In genomic region chr5:151014680-151015343, GRCh38 we compare ENCODE assay signal across 1 cellular context.
TF ChIP-seq lines count a peak whose summit lies in the region.

No MANE protein-coding gene starts in this region.

TF ChIP-seq in HepG2, 621 proteins besides CTCF, POLR2A, EP300 and RAD21 (continued from another document and continues in another):
- no peak for TF ChIP-seq DDIT3 (CRISPR knock-in tag; IDR thresholded peaks at IDR 0.05)
- TF ChIP-seq SIX1 (CRISPR knock-in tag; IDR thresholded peaks at IDR 0.05; ENCODE audit: borderline replicate concordance): no peak
- peak; percentile 77; the same call in 1 of the 2 replicates for TF ChIP-seq HOXA5 (CRISPR knock-in tag; IDR thresholded peaks at IDR 0.05)
- TF ChIP-seq TMF1 (CRISPR knock-in tag; IDR thresholded peaks at IDR 0.05; ENCODE audit: low read depth): no peak
- no peak for TF ChIP-seq ZFP36L2 (CRISPR knock-in tag; IDR thresholded peaks at IDR 0.05)
- TF ChIP-seq ZNF451 (CRISPR knock-in tag; IDR thresholded peaks at IDR 0.05): no peak
- TF ChIP-seq ZNF546 (CRISPR knock-in tag; conservative IDR thresholded peaks at IDR 0.05): no peak
- TF ChIP-seq CENPT (CRISPR knock-in tag; IDR thresholded peaks at IDR 0.05; ENCODE audit: low read depth): no peak
- no peak for TF ChIP-seq FOXP1 (IDR thresholded peaks at IDR 0.05)
- peak; percentile 83 for TF ChIP-seq FOXP1 (CRISPR knock-in tag; IDR thresholded peaks at IDR 0.05)
- TF ChIP-seq ZNF607 (CRISPR knock-in tag; IDR thresholded peaks at IDR 0.05; ENCODE audit: borderline replicate concordance): no peak
- no peak for TF ChIP-seq ZNF770 (CRISPR knock-in tag; IDR thresholded peaks at IDR 0.05)
- TF ChIP-seq GRHL1 (CRISPR knock-in tag; conservative IDR thresholded peaks at IDR 0.05): no peak
- no peak for TF ChIP-seq MIER2 (CRISPR knock-in tag; IDR thresholded peaks at IDR 0.05)
- no peak for TF ChIP-seq ZNF101 (CRISPR knock-in tag; IDR thresholded peaks at IDR 0.05; ENCODE audit: borderline replicate concordance, low read depth)
- no peak for TF ChIP-seq GZF1 (CRISPR knock-in tag; IDR thresholded peaks at IDR 0.05)
- TF ChIP-seq MLLT10 (CRISPR knock-in tag; IDR thresholded peaks at IDR 0.05): no peak
- no peak for TF ChIP-seq ZNF563 (CRISPR knock-in tag; IDR thresholded peaks at IDR 0.05)
- TF ChIP-seq ELF4 (CRISPR knock-in tag; IDR thresholded peaks at IDR 0.05; ENCODE audit: borderline replicate concordance): no peak
- TF ChIP-seq RERE (CRISPR knock-in tag; IDR thresholded peaks at IDR 0.05; ENCODE audit: low read depth): no peak
- no peak for TF ChIP-seq BCL3 (CRISPR knock-in tag; IDR thresholded peaks at IDR 0.05)
- no peak for TF ChIP-seq ZBTB38 (CRISPR knock-in tag; IDR thresholded peaks at IDR 0.05)
- 0 out of 2 replicates have a peak, but pooled peaks have one; percentile 8 for TF ChIP-seq HNF4G (IDR thresholded peaks at IDR 0.05; ENCODE audit: borderline replicate concordance, low read depth, low read length)
- peak; percentile 36; the same call in 1 of the 2 replicates for TF ChIP-seq HNF4G (CRISPR knock-in tag; IDR thresholded peaks at IDR 0.05; ENCODE audit: borderline replicate concordance, low read depth)
- TF ChIP-seq SPEN (CRISPR knock-in tag; IDR thresholded peaks at IDR 0.05; ENCODE audit: low read depth): peak; percentile 36; the same call in 1 of the 2 replicates
- TF ChIP-seq CEBPZ (IDR thresholded peaks at IDR 0.05; ENCODE audit: low read length): no peak
- no peak for TF ChIP-seq ZNF879 (CRISPR knock-in tag; IDR thresholded peaks at IDR 0.05)
- no peak for TF ChIP-seq ZNF205 (CRISPR knock-in tag; IDR thresholded peaks at IDR 0.05)
- no peak for TF ChIP-seq ZNF646 (CRISPR knock-in tag; IDR thresholded peaks at IDR 0.05)
- TF ChIP-seq GPBP1L1 (CRISPR knock-in tag; IDR thresholded peaks at IDR 0.05): no peak
- TF ChIP-seq EZH2 (conservative IDR thresholded peaks at IDR 0.05; ENCODE audit: low read depth, low read length): no peak
- no peak for TF ChIP-seq ZFP37 (CRISPR knock-in tag; IDR thresholded peaks at IDR 0.05; ENCODE audit: borderline replicate concordance)
- no peak for TF ChIP-seq RNF2 (conservative IDR thresholded peaks at IDR 0.05; ENCODE audit: low read depth)
- no peak for TF ChIP-seq ZNF75D (CRISPR knock-in tag; IDR thresholded peaks at IDR 0.05; ENCODE audit: borderline replicate concordance)
- no peak for TF ChIP-seq CBFB (CRISPR knock-in tag; IDR thresholded peaks at IDR 0.05)
